In the genomic region with DNA sequence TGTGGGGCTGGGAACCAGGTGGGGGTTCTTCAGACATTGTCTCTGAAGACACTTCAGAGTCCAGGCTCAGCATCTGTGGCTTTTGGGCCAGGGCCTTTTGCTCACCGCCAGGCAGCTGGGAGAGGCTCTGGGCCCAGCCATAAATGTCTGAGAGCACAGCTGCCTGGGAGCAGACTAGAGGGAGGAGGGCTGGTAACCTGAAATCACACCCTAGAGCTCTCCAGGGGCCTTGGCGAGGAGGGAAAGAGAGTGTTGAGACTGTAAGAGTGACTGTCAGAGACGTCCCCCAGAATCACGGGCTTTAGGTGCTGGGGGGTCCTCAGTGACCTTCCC, we compare ENCODE assay signal across 8 cellular contexts. TPM values are rescaled to one million over a fixed set of nuclear protein-coding genes. Genes with fewer than 3 reads are reported as not detected.
A peak's percentile ranks its signal among the peaks of the same experiment; 100 is the strongest.
DNase-seq lines count a peak whose midpoint lies in the region; ATAC-seq, FAIRE-seq and TF ChIP-seq lines count a peak whose summit lies in the region.

No MANE protein-coding gene starts in this region.

- H3K4me1 ChIP-seq in keratinocyte (ENCODE audit: control insufficient read depth, extremely low read depth, insufficient read depth, low read length): peaks cover 34% of the 10 kb centered on the region
- H3K4me1 ChIP-seq in tibial nerve: peaks cover 0 to 62% (median 43%) of the 10 kb centered on the region in 4 donors

- FAIRE-seq in keratinocyte (lab: Jason Lieb, UNC): no peak

- H3K27ac Mint-ChIP-seq in activated CD8-positive, alpha-beta memory T cell treated with anti-CD3 and anti-CD28 coated beads, Interleukin-2, amount 10 ng/mL, durations not matched to agents 7 days and 5 days: peak overlapping the region; percentile 95
- H3K27ac Mint-ChIP-seq in activated CD8-positive, alpha-beta T cell treated with anti-CD3 and anti-CD28 coated beads, Interleukin-2, amount 10 ng/mL, durations not matched to agents 7 days and 5 days: peak overlapping the region; percentile 94

- H3K27ac ChIP-seq in keratinocyte (ENCODE audit: control insufficient read depth, insufficient read depth, low read length): peak overlapping the region; percentile 78
- H3K27ac ChIP-seq in tibial nerve: peak overlapping the region; percentile 9 to 93 (median 84)

- peak; percentile 6 for ATAC-seq in activated CD8-positive, alpha-beta memory T cell treated with anti-CD3 and anti-CD28 coated beads, Interleukin-2, amount 10 ng/mL, durations not matched to agents 7 days and 5 days
- peak; percentile 7 for ATAC-seq in activated CD8-positive, alpha-beta T cell treated with anti-CD3 and anti-CD28 coated beads, Interleukin-2, amount 10 ng/mL, durations not matched to agents 7 days and 5 days
- no peak for ATAC-seq in GM18517 (IDR thresholded peaks at IDR 0.05; ENCODE audit: unreplicated experiment)

- POLR2A ChIA-PET in activated CD8-positive, alpha-beta T cell treated with anti-CD3 and anti-CD28 coated beads, Interleukin-2, amount 10 ng/mL, durations not matched to agents 7 days and 5 days (lab: Charles Lee): interaction anchor here (1.1 to 2.7 kb wide), 10 partner anchors 13 to 431 kb away, joined by 3 to 17 read pairs (median 7); partner anchors contain the start of genes PANX2 and TUBGCP6

- peaks cover 68% of the 10 kb centered on the region for H3K79me2 ChIP-seq in keratinocyte (ENCODE audit: control insufficient read depth, insufficient read depth, low read length)

- H3K4me3 ChIP-seq in keratinocyte (ENCODE audit: control insufficient read depth in 2 of 3, extremely low read depth in 1 of 3, insufficient read depth in 2 of 3, low read depth in 1 of 3, low read length in 3 of 3) (peak overlapping the region; percentile 40 to 68 (median 43)), tibial nerve (peak overlapping the region in 3 of 4 donors; percentile 15 to 48 (median 47))

- TF ChIP-seq EP300 in tibial nerve (IDR thresholded peaks at IDR 0.05): no peak

- peaks cover 20% of the 10 kb centered on the region for H3K36me3 Mint-ChIP-seq in activated CD8-positive, alpha-beta memory T cell treated with anti-CD3 and anti-CD28 coated beads, Interleukin-2, amount 10 ng/mL, durations not matched to agents 7 days and 5 days
- peaks cover 30% of the 10 kb centered on the region for H3K36me3 Mint-ChIP-seq in activated CD8-positive, alpha-beta T cell treated with anti-CD3 and anti-CD28 coated beads, Interleukin-2, amount 10 ng/mL, durations not matched to agents 7 days and 5 days (ENCODE audit: low read depth)

- H3K27me3 ChIP-seq in keratinocyte (ENCODE audit: control insufficient read depth, extremely low read depth, insufficient read depth, low read length) (no peaks in the 10 kb centered on the region), tibial nerve (no peaks in the 10 kb centered on the region)

- H3K9me3 ChIP-seq in keratinocyte (ENCODE audit: control insufficient read depth, low read depth, low read length) (no peaks in the 10 kb centered on the region), tibial nerve (no peaks in the 10 kb centered on the region)

- DNase-seq in activated CD8-positive, alpha-beta memory T cell treated with anti-CD3 and anti-CD28 coated beads, Interleukin-2, amount 10 ng/mL, durations not matched to agents 7 days and 5 days: no peak
- DNase-seq in activated CD8-positive, alpha-beta memory T cell treated with anti-CD3 and anti-CD28 coated beads, Interleukin-2, amount 50 U/mL, for 48 hours: no peak
- no peak for DNase-seq in activated CD8-positive, alpha-beta T cell treated with anti-CD3 and anti-CD28 coated beads, Interleukin-2, amount 10 ng/mL, durations not matched to agents 7 days and 5 days
- DNase-seq in keratinocyte (ENCODE audit: low read depth, low spot score) (no peak), tibial nerve (ENCODE audit: low spot score in 2 of 2) (no peak), NCI-H526 treated with DMSO at 0.1 percent for 48 hours (lab: John Stamatoyannopoulos, UW) (no peak)
- DNase-seq in activated effector memory CD4-positive, alpha-beta T cell treated with Interleukin-2 at 50 U/mL for 16 hours: no peak

- no peaks in the 10 kb centered on the region for H3K27me3 Mint-ChIP-seq in activated CD8-positive, alpha-beta memory T cell treated with anti-CD3 and anti-CD28 coated beads, Interleukin-2, amount 10 ng/mL, durations not matched to agents 7 days and 5 days
- H3K27me3 Mint-ChIP-seq in activated CD8-positive, alpha-beta T cell treated with anti-CD3 and anti-CD28 coated beads, Interleukin-2, amount 10 ng/mL, durations not matched to agents 7 days and 5 days (ENCODE audit: low read depth): no peaks in the 10 kb centered on the region

- CTCF ChIA-PET in activated CD8-positive, alpha-beta memory T cell treated with anti-CD3 and anti-CD28 coated beads, Interleukin-2, amount 10 ng/mL, durations not matched to agents 7 days and 5 days (lab: Charles Lee): interaction anchor here (0.7 to 3.4 kb wide), 7 partner anchors 12 to 172 kb away, joined by 3 to 16 read pairs (median 3); no protein-coding TSS in a partner anchor
- CTCF ChIA-PET in activated CD8-positive, alpha-beta T cell treated with anti-CD3 and anti-CD28 coated beads, Interleukin-2, amount 10 ng/mL, durations not matched to agents 7 days and 5 days (lab: Charles Lee): interaction anchor here (0.9 to 2.3 kb wide), 3 partner anchors 14 to 17 kb away, joined by 3 to 8 read pairs (median 4); no protein-coding TSS in a partner anchor

- no peaks in the 10 kb centered on the region for H3K9me3 Mint-ChIP-seq in activated CD8-positive, alpha-beta memory T cell treated with anti-CD3 and anti-CD28 coated beads, Interleukin-2, amount 10 ng/mL, durations not matched to agents 7 days and 5 days (ENCODE audit: low read depth)
- no peaks in the 10 kb centered on the region for H3K9me3 Mint-ChIP-seq in activated CD8-positive, alpha-beta T cell treated with anti-CD3 and anti-CD28 coated beads, Interleukin-2, amount 10 ng/mL, durations not matched to agents 7 days and 5 days (ENCODE audit: insufficient read depth)

- H2AFZ ChIP-seq in keratinocyte (ENCODE audit: control insufficient read depth, low read length): no peak overlapping the region

- no peak for TF ChIP-seq POLR2A in tibial nerve (IDR thresholded peaks at IDR 0.05)

- H3K36me3 ChIP-seq in keratinocyte (ENCODE audit: control insufficient read depth in 2 of 2, extremely low read depth in 1 of 2, insufficient read depth in 2 of 2, low read length in 2 of 2) (peaks cover 8 to 18% of the 10 kb centered on the region in 2 experiments), tibial nerve (peaks cover 0 to 21% (median 7%) of the 10 kb centered on the region in 3 donors)

- dilution Hi-C loops in keratinocyte (cut with MboI; ENCODE audit: extremely low pct_ligation_motif_present, low sequenced_read_pairs): no loop called here

- peak overlapping the region; percentile 88 for H3K4me3 Mint-ChIP-seq in activated CD8-positive, alpha-beta memory T cell treated with anti-CD3 and anti-CD28 coated beads, Interleukin-2, amount 10 ng/mL, durations not matched to agents 7 days and 5 days
- H3K4me3 Mint-ChIP-seq in activated CD8-positive, alpha-beta T cell treated with anti-CD3 and anti-CD28 coated beads, Interleukin-2, amount 10 ng/mL, durations not matched to agents 7 days and 5 days: peak overlapping the region; percentile 91

- peak overlapping the region; percentile 64 for H3K9ac ChIP-seq in keratinocyte (ENCODE audit: control insufficient read depth, extremely low read depth, insufficient read depth, low read length)

- WGBS in tibial nerve, 2 donors: 23 to 31% methylated on average over 3 to 4 of the region's 4 CpGs

- no peak for TF ChIP-seq CTCF in keratinocyte (optimal IDR thresholded peaks at IDR 0.05 in 1 of 3, IDR thresholded peaks at IDR 0.05 in 1 of 3, conservative IDR thresholded peaks at IDR 0.05 in 1 of 3; ENCODE audit: extremely low read depth in 1 of 3, insufficient read depth in 2 of 3, low read length in 3 of 3)
- no peak for TF ChIP-seq CTCF in tibial nerve (IDR thresholded peaks at IDR 0.05)

- H3K4me2 ChIP-seq in keratinocyte (ENCODE audit: control insufficient read depth, extremely low read depth, insufficient read depth, low read depth, low read length): peak overlapping the region; percentile 52

- H4K20me1 ChIP-seq in keratinocyte (ENCODE audit: control insufficient read depth, extremely low read depth, insufficient read depth, low read length): peaks cover 3% of the 10 kb centered on the region

- peaks cover 52% of the 10 kb centered on the region for H3K4me1 Mint-ChIP-seq in activated CD8-positive, alpha-beta memory T cell treated with anti-CD3 and anti-CD28 coated beads, Interleukin-2, amount 10 ng/mL, durations not matched to agents 7 days and 5 days
- H3K4me1 Mint-ChIP-seq in activated CD8-positive, alpha-beta T cell treated with anti-CD3 and anti-CD28 coated beads, Interleukin-2, amount 10 ng/mL, durations not matched to agents 7 days and 5 days (ENCODE audit: low read depth): peaks cover 55% of the 10 kb centered on the region

- no peaks in the 10 kb centered on the region for H3K9me1 ChIP-seq in keratinocyte (ENCODE audit: control insufficient read depth, extremely low read depth, insufficient read depth, low read length)

RNA-seq across cellular contexts. Expression of gene TRABD, which starts 4.1 kb away (rescaled TPM):
- total RNA-seq in activated CD8-positive, alpha-beta memory T cell treated with anti-CD3 and anti-CD28 coated beads, Interleukin-2, amount 10 ng/mL, durations not matched to agents 7 days and 5 days: 100 to 1,000 TPM; 141 to 177 TPM
- total RNA-seq in activated CD8-positive, alpha-beta T cell treated with anti-CD3 and anti-CD28 coated beads, Interleukin-2, amount 10 ng/mL, durations not matched to agents 7 days and 5 days: 100 to 1,000 TPM; 115 to 129 TPM
- 22.7 to 38.0 TPM (median 31.7 TPM) in 3 replicates for polyA plus RNA-seq in keratinocyte
- polyA plus RNA-seq in keratinocyte (2011; ENCODE audit: low read depth): 19.8 TPM
- 14.9 and 35.0 TPM in 2 replicates for polyA plus RNA-seq in keratinocyte (2011; cell fraction: cytosol; rRNA removed)
- 72.7 and 96.3 TPM in 2 replicates for polyA plus RNA-seq in keratinocyte (2011; cell fraction: nucleus; rRNA removed)
- 31.1 and 41.3 TPM in 2 replicates for polyA plus RNA-seq in keratinocyte (2012; ENCODE audit: low replicate concordance)
- polyA minus RNA-seq in keratinocyte: 13.1 to 52.8 TPM (median 16.4 TPM) in 3 replicates
- 34.7 TPM for polyA minus RNA-seq in keratinocyte (2011; cell fraction: cytosol; rRNA and poly(A)+ RNA removed)
- 22.4 and 22.9 TPM in 2 replicates for polyA minus RNA-seq in keratinocyte (2011; cell fraction: nucleus; rRNA and poly(A)+ RNA removed)
- total RNA-seq in tibial nerve: 10 to 100 TPM; 22.4 to 71.4 (median 27.1) TPM

RNA-seq across cellular contexts. Expression of gene SELENOO, which starts 11.0 kb away (rescaled TPM):
- total RNA-seq in activated CD8-positive, alpha-beta memory T cell treated with anti-CD3 and anti-CD28 coated beads, Interleukin-2, amount 10 ng/mL, durations not matched to agents 7 days and 5 days: 10 to 100 TPM; 30.0 to 35.6 TPM
- total RNA-seq in activated CD8-positive, alpha-beta T cell treated with anti-CD3 and anti-CD28 coated beads, Interleukin-2, amount 10 ng/mL, durations not matched to agents 7 days and 5 days: 10 to 100 TPM; 23.6 to 24.4 TPM
- polyA plus RNA-seq in keratinocyte: 14.4 to 32.1 TPM (median 22.0 TPM) in 3 replicates
- 7.1 TPM for polyA plus RNA-seq in keratinocyte (2011; ENCODE audit: low read depth)
- polyA plus RNA-seq in keratinocyte (2011; cell fraction: cytosol; rRNA removed): 10.5 and 27.6 TPM in 2 replicates
- 43.3 and 54.8 TPM in 2 replicates for polyA plus RNA-seq in keratinocyte (2011; cell fraction: nucleus; rRNA removed)
- 18.9 and 29.1 TPM in 2 replicates for polyA plus RNA-seq in keratinocyte (2012; ENCODE audit: low replicate concordance)
- polyA minus RNA-seq in keratinocyte: 13.9 to 25.9 TPM (median 16.6 TPM) in 3 replicates
- polyA minus RNA-seq in keratinocyte (2011; cell fraction: cytosol; rRNA and poly(A)+ RNA removed): 51.8 TPM
- polyA minus RNA-seq in keratinocyte (2011; cell fraction: nucleus; rRNA and poly(A)+ RNA removed): 29.0 and 29.5 TPM in 2 replicates
- 10 to 100 TPM; 36.1 to 66.6 (median 44.8) TPM for total RNA-seq in tibial nerve

RNA-seq across cellular contexts. Expression of gene PANX2, which starts 19.3 kb away (rescaled TPM):
- total RNA-seq in activated CD8-positive, alpha-beta memory T cell treated with anti-CD3 and anti-CD28 coated beads, Interleukin-2, amount 10 ng/mL, durations not matched to agents 7 days and 5 days: 1 to 10 TPM; 1.3 to 1.8 TPM
- total RNA-seq in activated CD8-positive, alpha-beta T cell treated with anti-CD3 and anti-CD28 coated beads, Interleukin-2, amount 10 ng/mL, durations not matched to agents 7 days and 5 days: under 1 TPM in 1 of 2 experiments, not detected in 1; 0.10 TPM
- 0.22 to 0.68 TPM (median 0.32 TPM) in 3 replicates for polyA plus RNA-seq in keratinocyte
- 0.17 TPM for polyA plus RNA-seq in keratinocyte (2011; ENCODE audit: low read depth)
- 0.30 and 1.0 TPM in 2 replicates for polyA plus RNA-seq in keratinocyte (2011; cell fraction: cytosol; rRNA removed)
- 0.97 and 1.3 TPM in 2 replicates for polyA plus RNA-seq in keratinocyte (2011; cell fraction: nucleus; rRNA removed)
- polyA plus RNA-seq in keratinocyte (2012; ENCODE audit: low replicate concordance): 0.83 and 1.2 TPM in 2 replicates
- 0.10 to 2.5 TPM in 2 of 3 replicates, not detected in the other for polyA minus RNA-seq in keratinocyte
- polyA minus RNA-seq in keratinocyte (2011; cell fraction: cytosol; rRNA and poly(A)+ RNA removed): 0.77 TPM
- 0.23 and 0.53 TPM in 2 replicates for polyA minus RNA-seq in keratinocyte (2011; cell fraction: nucleus; rRNA and poly(A)+ RNA removed)
- total RNA-seq in tibial nerve: under 1 TPM in 1 of 4 donors, not detected in 3; 0.30 TPM

RNA-seq across cellular contexts. Expression of gene TUBGCP6, which starts 55.0 kb away (rescaled TPM):
- total RNA-seq in activated CD8-positive, alpha-beta memory T cell treated with anti-CD3 and anti-CD28 coated beads, Interleukin-2, amount 10 ng/mL, durations not matched to agents 7 days and 5 days: 10 to 100 TPM; 60.9 to 72.0 TPM
- 10 to 100 TPM; 53.2 to 58.1 TPM for total RNA-seq in activated CD8-positive, alpha-beta T cell treated with anti-CD3 and anti-CD28 coated beads, Interleukin-2, amount 10 ng/mL, durations not matched to agents 7 days and 5 days
- polyA plus RNA-seq in keratinocyte: 10.1 to 19.0 TPM (median 11.6 TPM) in 3 replicates
- 33.6 TPM for polyA plus RNA-seq in keratinocyte (2011; ENCODE audit: low read depth)
- 2.6 and 5.4 TPM in 2 replicates for polyA plus RNA-seq in keratinocyte (2011; cell fraction: cytosol; rRNA removed)
- polyA plus RNA-seq in keratinocyte (2011; cell fraction: nucleus; rRNA removed): 70.9 and 85.2 TPM in 2 replicates
- 14.1 and 15.8 TPM in 2 replicates for polyA plus RNA-seq in keratinocyte (2012; ENCODE audit: low replicate concordance)
- polyA minus RNA-seq in keratinocyte: 13.7 to 24.3 TPM (median 21.4 TPM) in 3 replicates
- polyA minus RNA-seq in keratinocyte (2011; cell fraction: cytosol; rRNA and poly(A)+ RNA removed): 19.2 TPM
- 39.8 and 40.1 TPM in 2 replicates for polyA minus RNA-seq in keratinocyte (2011; cell fraction: nucleus; rRNA and poly(A)+ RNA removed)
- total RNA-seq in tibial nerve: 100 to 1,000 TPM in 1 of 4 donors, 10 to 100 TPM in 3; 72.2 to 127 (median 78.6) TPM
